ENCODE assay signal across 16 cellular contexts in genomic region chr10:125554753-125555152, GRCh38.
A peak's percentile ranks its signal among the peaks of the same experiment; 100 is the strongest.
DNase-seq lines count a peak whose midpoint lies in the region; ATAC-seq and TF ChIP-seq lines count a peak whose summit lies in the region.
"Had no signal": no experiment of that assay in that cellular context is flagged by ENCODE, and none has a peak within 500 bp of the region (broad histone marks: within the 10 kb centered on the region; RNA-seq: fewer than 3 reads in every experiment).

No MANE protein-coding gene starts in this region.

- H3K9me2 ChIP-seq in GM23338 (ENCODE audit: insufficient read depth), result no peaks in the 10 kb centered on the region

- TF ChIP-seq CTCF in GM23338 (conservative IDR thresholded peaks at IDR 0.05; ENCODE audit: low read depth in 2 of 2), result no peak
- TF ChIP-seq CTCF in neural crest cell (conservative IDR thresholded peaks at IDR 0.05), result no peak
- no peak for TF ChIP-seq CTCF in natural killer cell (IDR thresholded peaks at IDR 0.05)

- intact Hi-C loops in natural killer cell (cut with micrococcal nuclease), result no loop called here

- no peak overlapping the region for H2BK5ac ChIP-seq in mesendoderm (ENCODE audit: low read length)

- no peak overlapping the region for H3K23ac ChIP-seq in mesendoderm (ENCODE audit: low read length)

- H2AK5ac ChIP-seq in mesendoderm (ENCODE audit: low read length), result no peak overlapping the region

- no peak overlapping the region for H3K9ac ChIP-seq in mesendoderm (ENCODE audit: low read length)

- peak overlapping the region; percentile 69 for H2AFZ ChIP-seq in GM23338

- no peak overlapping the region for H3K4ac ChIP-seq in mesendoderm (ENCODE audit: low read depth, low read length)

- H3K79me2 ChIP-seq in GM23338 (replicated peaks; ENCODE audit: insufficient read depth) (no peaks in the 10 kb centered on the region), mesendoderm (ENCODE audit: control insufficient read depth, insufficient read depth, low read length) (no peaks in the 10 kb centered on the region)

- H3K36me3 Mint-ChIP-seq in GM23338 (ENCODE audit: low read depth), result no peaks in the 10 kb centered on the region
- no peaks in the 10 kb centered on the region for H3K36me3 Mint-ChIP-seq in neural crest cell (ENCODE audit: low read depth)
- no peaks in the 10 kb centered on the region for H3K36me3 Mint-ChIP-seq in natural killer cell
- H3K36me3 Mint-ChIP-seq: CD14-positive monocyte; CD8-positive, alpha-beta memory T cell had no signal

- H3K27ac ChIP-seq in GM23338 (ENCODE audit: low read depth) (no peak overlapping the region), mesendoderm (ENCODE audit: low read depth, low read length) (no peak overlapping the region)

- H3K9me3 Mint-ChIP-seq in GM23338, result peaks cover 3% of the 10 kb centered on the region; the same call in 2 of the 3 replicates
- peaks cover 6% of the 10 kb centered on the region for H3K9me3 Mint-ChIP-seq in neural crest cell
- no peaks in the 10 kb centered on the region for H3K9me3 Mint-ChIP-seq in natural killer cell

- 100% methylated on average over 1 of the region's 4 CpGs for WGBS in mesendoderm (ENCODE audit: extremely low coverage, insufficient coverage, low lambda C conversion rate)

- no peak overlapping the region for H3K4me3 ChIP-seq in GM23338
- H3K4me3 ChIP-seq in mesendoderm (ENCODE audit: low read length), result no peak overlapping the region
- H3K4me3 ChIP-seq: GM12878, HAP-1 had no signal

- H3K4me2 ChIP-seq in GM23338 (no peak overlapping the region), mesendoderm (ENCODE audit: low read length) (no peak overlapping the region)

- H3K36me3 ChIP-seq in GM23338 (ENCODE audit: insufficient read depth) (no peaks in the 10 kb centered on the region), mesendoderm (ENCODE audit: control insufficient read depth, insufficient read depth, low read length) (no peaks in the 10 kb centered on the region)
- H3K36me3 ChIP-seq: HAP-1 had no signal

- no peaks in the 10 kb centered on the region for H3K4me1 ChIP-seq in GM23338 (ENCODE audit: insufficient read depth)
- no peaks in the 10 kb centered on the region for H3K4me1 ChIP-seq in mesendoderm (ENCODE audit: control insufficient read depth, low read depth, low read length)
- H3K4me1 ChIP-seq: HAP-1 had no signal

- no peak overlapping the region for H4K8ac ChIP-seq in mesendoderm (ENCODE audit: low read depth, low read length)

- no peaks in the 10 kb centered on the region for H4K20me1 ChIP-seq in GM23338 (replicated peaks; ENCODE audit: insufficient read depth)

- no peaks in the 10 kb centered on the region for H3F3A ChIP-seq in GM23338 (replicated peaks; ENCODE audit: low read depth)

- H3K27me3 ChIP-seq in GM23338 (ENCODE audit: insufficient read depth), result no peaks in the 10 kb centered on the region
- H3K27me3 ChIP-seq in mesendoderm (ENCODE audit: insufficient read depth, low read length, poor library complexity), result no peaks in the 10 kb centered on the region

- no peak overlapping the region for H3K18ac ChIP-seq in mesendoderm (ENCODE audit: low read length)

- H3K4me1 Mint-ChIP-seq in GM23338, result peaks cover 9% of the 10 kb centered on the region; the same call in 2 of the 3 replicates
- peaks cover 15% of the 10 kb centered on the region for H3K4me1 Mint-ChIP-seq in neural crest cell
- H3K4me1 Mint-ChIP-seq in natural killer cell, result peaks cover 4 to 15% of the 10 kb centered on the region in 2 donors
- H3K4me1 Mint-ChIP-seq: CD14-positive monocyte had no signal

- H3K4me3 Mint-ChIP-seq in GM23338, result no peak overlapping the region
- no peak overlapping the region for H3K4me3 Mint-ChIP-seq in neural crest cell
- no peak overlapping the region for H3K4me3 Mint-ChIP-seq in natural killer cell
- H3K4me3 Mint-ChIP-seq: CD14-positive monocyte; CD4-positive, alpha-beta T cell; CD8-positive, alpha-beta memory T cell had no signal

- no peak overlapping the region for H4K5ac ChIP-seq in mesendoderm (ENCODE audit: low read length)

- H2BK120ac ChIP-seq in mesendoderm (ENCODE audit: low read depth, low read length), result no peak overlapping the region

- no peaks in the 10 kb centered on the region for H3K79me1 ChIP-seq in mesendoderm (ENCODE audit: low read length)

- no peak overlapping the region for H3K27ac Mint-ChIP-seq in GM23338
- H3K27ac Mint-ChIP-seq in neural crest cell (ENCODE audit: unreplicated experiment), result peak overlapping the region; percentile 14
- no peak overlapping the region for H3K27ac Mint-ChIP-seq in natural killer cell
- H3K27ac Mint-ChIP-seq: CD4-positive, alpha-beta T cell; CD8-positive, alpha-beta memory T cell had no signal

- peaks cover 4% of the 10 kb centered on the region for H3K27me3 Mint-ChIP-seq in GM23338 (ENCODE audit: insufficient read depth, low read depth, poor library complexity)
- no peaks in the 10 kb centered on the region for H3K27me3 Mint-ChIP-seq in neural crest cell (ENCODE audit: low read depth)
- peaks cover 24 to 59% of the 10 kb centered on the region in 2 donors for H3K27me3 Mint-ChIP-seq in natural killer cell (ENCODE audit: low read depth in 2 of 2)

- DNase-seq in GM23338 (ENCODE audit: low spot score) (no peak), mesendoderm (no peak), neural crest cell (ENCODE audit: low read depth, low spot score) (no peak), natural killer cell (no peak), activated gamma-delta T cell (lab: John Stamatoyannopoulos, UW) (no peak)
- DNase-seq: CD4-positive, alpha-beta T cell; CD8-positive, alpha-beta memory T cell; DMS 273 treated with DMSO at 0.1 percent for 48 hours; DMS79; EL; GDM1; GOT3 had no signal

- no peak overlapping the region for H2BK15ac ChIP-seq in mesendoderm (replicated peaks; ENCODE audit: low read depth)

- ATAC-seq in GM23338 (no peak), natural killer cell (no peak), SK-N-SH treated with all-trans-retinoic acid at 6 μM for 48 hours (no peak)
- ATAC-seq: GM12878 had no signal

- peak overlapping the region; percentile 6 for H3K56ac ChIP-seq in mesendoderm (ENCODE audit: low read length)

TF ChIP-seq in GM23338, 12 proteins besides CTCF, POLR2A, EP300 and RAD21:
- TF ChIP-seq EZH2 (IDR thresholded peaks at IDR 0.05; ENCODE audit: low read depth, unreplicated experiment) (no peak), STAT1 (IDR thresholded peaks at IDR 0.05; ENCODE audit: unreplicated experiment) (no peak), ETS1 (IDR thresholded peaks at IDR 0.05) (no peak), CREB1 (CRISPR knock-in tag; IDR thresholded peaks at IDR 0.05; ENCODE audit: low read depth) (no peak), EZH2phosphoT487 (IDR thresholded peaks at IDR 0.05; ENCODE audit: unreplicated experiment) (no peak), JUNB (IDR thresholded peaks at IDR 0.05; ENCODE audit: unreplicated experiment) (no peak), ZNF114 (CRISPR knock-in tag; IDR thresholded peaks at IDR 0.05) (no peak)

TF ChIP-seq in SK-N-SH treated with all-trans-retinoic acid at 6 μM for 48 hours, 23 proteins besides CTCF, POLR2A, EP300 and RAD21:
- no peak for TF ChIP-seq BACH2 (CRISPR knock-in tag; IDR thresholded peaks at IDR 0.05; ENCODE audit: borderline replicate concordance)
- TF ChIP-seq ZNF70 (CRISPR knock-in tag; IDR thresholded peaks at IDR 0.05), result no peak
- TF ChIP-seq CSRNP3 (CRISPR knock-in tag; IDR thresholded peaks at IDR 0.05), result no peak
- TF ChIP-seq SNAI2 (CRISPR knock-in tag; IDR thresholded peaks at IDR 0.05), result no peak
- no peak for TF ChIP-seq RARB (CRISPR knock-in tag; IDR thresholded peaks at IDR 0.05)
- TF ChIP-seq ESRRG (CRISPR knock-in tag; IDR thresholded peaks at IDR 0.05), result no peak
TF ChIP-seq in SK-N-SH treated with all-trans-retinoic acid at 6 μM for 48 hours: peak in this region for 0.
